In genomic region chr2:133483201-133483600, GRCh38 we compare ENCODE assay signal across 34 cellular contexts.
"Had no signal": no experiment of that assay in that cellular context is flagged by ENCODE, and none has a peak within 500 bp of the region (broad histone marks: within the 10 kb centered on the region; RNA-seq: fewer than 3 reads in every experiment).

No MANE protein-coding gene starts in this region.

- H3K27me3 Mint-ChIP-seq: activated CD4-positive, alpha-beta memory T cell treated with anti-CD3 and anti-CD28 coated beads, Interleukin-2, amount 10 ng/mL, durations not matched to agents 7 days and 5 days; activated CD8-positive, alpha-beta memory T cell treated with anti-CD3 and anti-CD28 coated beads, Interleukin-2, amount 10 ng/mL, durations not matched to agents 7 days and 5 days; activated naive CD4-positive, alpha-beta T cell treated with anti-CD3 and anti-CD28 coated beads, Interleukin-2, amount 10 ng/mL, durations not matched to agents 7 days and 5 days; brain had no signal

- H3K36me3 ChIP-seq: Peyer's patch, WERI-Rb-1 had no signal

- DNase-seq: activated CD4-positive, alpha-beta memory T cell treated with anti-CD3 and anti-CD28 coated beads, Interleukin-2, amount 10 ng/mL, durations not matched to agents 7 days and 5 days; activated CD4-positive, alpha-beta T cell treated with anti-CD3 and anti-CD28 coated beads for 1 hour; activated CD4-positive, alpha-beta T cell treated with anti-CD3 and anti-CD28 coated beads for 48 hours; activated CD4-positive, CD25-positive, alpha-beta regulatory T cell; activated CD8-positive, alpha-beta memory T cell treated with anti-CD3 and anti-CD28 coated beads for 24 hours; activated CD8-positive, alpha-beta memory T cell treated with anti-CD3 and anti-CD28 coated beads, Interleukin-2, amount 10 ng/mL, durations not matched to agents 7 days and 5 days; activated CD8-positive, alpha-beta memory T cell treated with anti-CD3 and anti-CD28 coated beads, Interleukin-2, amount 50 U/mL, for 48 hours; activated effector memory CD4-positive, alpha-beta T cell treated with Interleukin-2 at 50 U/mL for 16 hours; activated naive CD4-positive, alpha-beta T cell treated with anti-CD3 and anti-CD28 coated beads, Interleukin-2, amount 10 ng/mL, durations not matched to agents 7 days and 5 days; activated naive CD8-positive, alpha-beta T cell treated with anti-CD3 and anti-CD28 coated beads, Interleukin-2, amount 50 U/mL, for 24 hours; activated T-cell treated with anti-CD3 and anti-CD28 coated beads, Interleukin-2, amount 50 U/mL, for 48 hours; anterior cingulate cortex; caudate nucleus; MM.1S; MV-4-11; NCI-H1092; NCI-H1436 treated with DMSO at 0.1 percent for 48 hours; NCI-H1694 treated with DMSO at 0.1 percent for 48 hours; NCI-H2029; NCI-H345; NCI-H524 treated with DMSO at 0.1 percent for 48 hours; NK-92 treated with Interleukin-12 subunit alpha and Interleukin-12 subunit beta, amount 100 ng/mL, for 24 hours; PC-3; Peyer's patch; SIG-M5; WERI-Rb-1 had no signal

- H3K4me3 Mint-ChIP-seq: activated CD4-positive, alpha-beta memory T cell treated with anti-CD3 and anti-CD28 coated beads, Interleukin-2, amount 10 ng/mL, durations not matched to agents 7 days and 5 days; activated CD8-positive, alpha-beta memory T cell treated with anti-CD3 and anti-CD28 coated beads, Interleukin-2, amount 10 ng/mL, durations not matched to agents 7 days and 5 days; activated naive CD4-positive, alpha-beta T cell treated with anti-CD3 and anti-CD28 coated beads, Interleukin-2, amount 10 ng/mL, durations not matched to agents 7 days and 5 days; activated naive CD8-positive, alpha-beta T cell; activated naive CD8-positive, alpha-beta T cell treated with anti-CD3 and anti-CD28 coated beads, Interleukin-2, amount 50 U/mL, for 24 hours; brain; T-helper 1 cell treated with Interleukin-12 subunit alpha and Interleukin-12 subunit beta and Interleukin-4 antibody, amounts not matched to agents 30 μg/mL and 1 μg/mL, for 36 hours; T-helper 2 cell treated with Interferon-gamma antibody and Interleukin-4, amounts not matched to agents 5 μg/mL and 100 μg/mL, for 36 hours had no signal

- H3K27ac Mint-ChIP-seq: activated CD4-positive, alpha-beta memory T cell treated with anti-CD3 and anti-CD28 coated beads, Interleukin-2, amount 10 ng/mL, durations not matched to agents 7 days and 5 days; activated CD8-positive, alpha-beta memory T cell treated with anti-CD3 and anti-CD28 coated beads, Interleukin-2, amount 10 ng/mL, durations not matched to agents 7 days and 5 days; activated naive CD4-positive, alpha-beta T cell treated with anti-CD3 and anti-CD28 coated beads, Interleukin-2, amount 10 ng/mL, durations not matched to agents 7 days and 5 days; activated naive CD8-positive, alpha-beta T cell; activated naive CD8-positive, alpha-beta T cell treated with anti-CD3 and anti-CD28 coated beads, Interleukin-2, amount 50 U/mL, for 24 hours; T-helper 1 cell treated with Interleukin-12 subunit alpha and Interleukin-12 subunit beta and Interleukin-4 antibody, amounts not matched to agents 30 μg/mL and 1 μg/mL, for 36 hours; T-helper 2 cell treated with Interferon-gamma antibody and Interleukin-4, amounts not matched to agents 5 μg/mL and 100 μg/mL, for 36 hours had no signal

- H3K9ac ChIP-seq: KMS-11 had no signal

- H3K9me3 Mint-ChIP-seq: activated CD4-positive, alpha-beta memory T cell treated with anti-CD3 and anti-CD28 coated beads, Interleukin-2, amount 10 ng/mL, durations not matched to agents 7 days and 5 days; activated naive CD4-positive, alpha-beta T cell treated with anti-CD3 and anti-CD28 coated beads, Interleukin-2, amount 10 ng/mL, durations not matched to agents 7 days and 5 days; T-helper 1 cell treated with Interleukin-12 subunit alpha and Interleukin-12 subunit beta and Interleukin-4 antibody, amounts not matched to agents 30 μg/mL and 1 μg/mL, for 36 hours; T-helper 2 cell treated with Interferon-gamma antibody and Interleukin-4, amounts not matched to agents 5 μg/mL and 100 μg/mL, for 36 hours had no signal

- H3K36me3 Mint-ChIP-seq: activated CD8-positive, alpha-beta memory T cell treated with anti-CD3 and anti-CD28 coated beads, Interleukin-2, amount 10 ng/mL, durations not matched to agents 7 days and 5 days; activated naive CD4-positive, alpha-beta T cell treated with anti-CD3 and anti-CD28 coated beads, Interleukin-2, amount 10 ng/mL, durations not matched to agents 7 days and 5 days; activated naive CD8-positive, alpha-beta T cell; brain had no signal

- H3K27ac ChIP-seq: KMS-11, Peyer's patch, RWPE1, WERI-Rb-1 had no signal

- H3K4me2 ChIP-seq: KMS-11 had no signal

- H3K27me3 ChIP-seq: Peyer's patch had no signal

- FAIRE-seq: bronchial epithelial cell had no signal

- H3K4me1 ChIP-seq: Peyer's patch had no signal

- H3K4me3 ChIP-seq: Peyer's patch had no signal

- H3K9me3 ChIP-seq: Peyer's patch had no signal

- ATAC-seq: activated CD8-positive, alpha-beta memory T cell treated with anti-CD3 and anti-CD28 coated beads, Interleukin-2, amount 10 ng/mL, durations not matched to agents 7 days and 5 days; activated naive CD8-positive, alpha-beta T cell treated with anti-CD3 and anti-CD28 coated beads, Interleukin-2, amount 50 U/mL, for 24 hours; PC-3; Right ventricle myocardium inferior had no signal

- H3K4me1 Mint-ChIP-seq: activated CD4-positive, alpha-beta memory T cell treated with anti-CD3 and anti-CD28 coated beads, Interleukin-2, amount 10 ng/mL, durations not matched to agents 7 days and 5 days; activated CD8-positive, alpha-beta memory T cell treated with anti-CD3 and anti-CD28 coated beads, Interleukin-2, amount 10 ng/mL, durations not matched to agents 7 days and 5 days; activated naive CD4-positive, alpha-beta T cell treated with anti-CD3 and anti-CD28 coated beads, Interleukin-2, amount 10 ng/mL, durations not matched to agents 7 days and 5 days; activated naive CD8-positive, alpha-beta T cell treated with anti-CD3 and anti-CD28 coated beads, Interleukin-2, amount 50 U/mL, for 24 hours had no signal
